In genomic region chr5:17670353-17670752, GRCh38 we compare ENCODE assay signal across 2 cellular contexts.
TF ChIP-seq lines count a peak whose summit lies in the region.

No MANE protein-coding gene starts in this region.

TF ChIP-seq in GM23338, 12 proteins besides CTCF, POLR2A, EP300 and RAD21:
- TF ChIP-seq EZH2 (IDR thresholded peaks at IDR 0.05; ENCODE audit: low read depth, unreplicated experiment) (no peak), EZH2phosphoT487 (IDR thresholded peaks at IDR 0.05; ENCODE audit: unreplicated experiment) (no peak), NANOG (IDR thresholded peaks at IDR 0.05; ENCODE audit: borderline replicate concordance) (no peak), ZNF331 (CRISPR knock-in tag; IDR thresholded peaks at IDR 0.05; ENCODE audit: low read depth) (no peak), CREB1 (CRISPR knock-in tag; IDR thresholded peaks at IDR 0.05; ENCODE audit: low read depth) (no peak), ETS1 (IDR thresholded peaks at IDR 0.05) (no peak), POLR2AphosphoS5 (IDR thresholded peaks at IDR 0.05; ENCODE audit: low read depth) (no peak), JUNB (IDR thresholded peaks at IDR 0.05; ENCODE audit: unreplicated experiment) (no peak), ZNF462 (CRISPR knock-in tag; IDR thresholded peaks at IDR 0.05) (no peak), ZNF114 (CRISPR knock-in tag; IDR thresholded peaks at IDR 0.05) (no peak), STAT1 (IDR thresholded peaks at IDR 0.05; ENCODE audit: unreplicated experiment) (no peak), REST (IDR thresholded peaks at IDR 0.05; ENCODE audit: unreplicated experiment) (no peak)

TF ChIP-seq in H1, 55 proteins besides CTCF, POLR2A, EP300 and RAD21:
- TF ChIP-seq CHD7 (IDR thresholded peaks at IDR 0.05; ENCODE audit: insufficient replicate concordance, low read length) (no peak), SIRT6 (IDR thresholded peaks at IDR 0.05; ENCODE audit: low read length) (no peak), CEBPB (IDR thresholded peaks at IDR 0.05; ENCODE audit: low read depth, low read length) (no peak), BRCA1 (IDR thresholded peaks at IDR 0.05; ENCODE audit: low read depth, low read length) (no peak), POLR2AphosphoS5 (IDR thresholded peaks at IDR 0.05; ENCODE audit: low read depth, low read length) (no peak), JUN (IDR thresholded peaks at IDR 0.05; ENCODE audit: low read depth, low read length) (no peak)
